Comparison of ENCODE assay signal across 10 cellular contexts in genomic region chr15:48493084-48493762, GRCh38.
DNase-seq lines count a peak whose midpoint lies in the region; ATAC-seq and TF ChIP-seq lines count a peak whose summit lies in the region.
"Had no signal": no experiment of that assay in that cellular context is flagged by ENCODE, and none has a peak within 500 bp of the region (broad histone marks: within the 10 kb centered on the region; RNA-seq: fewer than 3 reads in every experiment).

No MANE protein-coding gene starts in this region.

- no peak for TF ChIP-seq CTCF in AG09309 (IDR thresholded peaks at IDR 0.05; ENCODE audit: control insufficient read depth, insufficient read depth, low read depth, low read length, missing control alignments)
- TF ChIP-seq CTCF in esophagus muscularis mucosa (IDR thresholded peaks at IDR 0.05): no peak
- no peak for TF ChIP-seq CTCF in omental fat pad (IDR thresholded peaks at IDR 0.05)

- H3K27ac ChIP-seq in esophagus muscularis mucosa (replicated peaks in 1 of 4): peak overlapping the region; percentile 45 to 79 (median 75)
- H3K27ac ChIP-seq: C4-2B had no signal

- 62% methylated on average over 1 of the region's 1 CpG for WGBS in esophagus muscularis mucosa

- H3K4me3 ChIP-seq in AG09309 (ENCODE audit: control insufficient read depth, low read depth, low read length): no peak overlapping the region
- H3K4me3 ChIP-seq in esophagus muscularis mucosa: no peak overlapping the region

- intact Hi-C loops in esophagus muscularis mucosa (cut with DNase I): no loop called here

- ATAC-seq in omental fat pad (ENCODE audit: low FRiP score): peak; percentile 76
- no peak for ATAC-seq in HG03565 (IDR thresholded peaks at IDR 0.05; ENCODE audit: unreplicated experiment)

- peak; percentile 80 for DNase-seq in AG09309 (ENCODE audit: low read depth)
- peak; percentile 94 for DNase-seq in RPMI7951 (ENCODE audit: low read depth)
- DNase-seq in esophagus muscularis mucosa (ENCODE audit: extremely low spot score): no peak
- DNase-seq in omental fat pad (ENCODE audit: low spot score): no peak
- DNase-seq in T-helper 1 cell: no peak
- no peak for DNase-seq in medulla oblongata (ENCODE audit: extremely low spot score)
- no peak for DNase-seq in stimulated activated naive CD4-positive, alpha-beta T cell (lab: John Stamatoyannopoulos, UW)
- DNase-seq: stimulated activated CD4-positive, alpha-beta T cell treated with anti-CD3 and anti-CD28 coated beads, Interleukin-4, amount 100 ng/mL, for 4 hours had no signal

- no peak for TF ChIP-seq POLR2A in esophagus muscularis mucosa (IDR thresholded peaks at IDR 0.05; ENCODE audit: low read depth)

- peaks cover 23 to 86% (median 48%) of the 10 kb centered on the region in 4 donors for H3K36me3 ChIP-seq in esophagus muscularis mucosa

- peaks cover 0 to 62% (median 31%) of the 10 kb centered on the region in 4 donors for H3K4me1 ChIP-seq in esophagus muscularis mucosa

- H3K27me3 ChIP-seq in esophagus muscularis mucosa: no peaks in the 10 kb centered on the region

- no peak for TF ChIP-seq EP300 in esophagus muscularis mucosa (IDR thresholded peaks at IDR 0.05)

- H3K9me3 ChIP-seq in esophagus muscularis mucosa: no peaks in the 10 kb centered on the region

Comparison
In these comparisons a context has a peak if more than half of its experiments do, and no peak if none do; other contexts are left out.
1. DNase-seq: peak in AG09309 (single experiment) and RPMI7951 (single experiment); none in esophagus muscularis mucosa (single experiment), omental fat pad (single experiment), T-helper 1 cell (0 of 5), medulla oblongata (single experiment) and stimulated activated naive CD4-positive, alpha-beta T cell (0 of 6).